15 cellular contexts compared by ENCODE assay signal in genomic region chr2:219219781-219220532, GRCh38. TPM values are rescaled to one million over a fixed set of nuclear protein-coding genes. Genes with fewer than 3 reads are reported as not detected.
DNase-seq lines count a peak whose midpoint lies in the region; ATAC-seq, FAIRE-seq and TF ChIP-seq lines count a peak whose summit lies in the region.
"Had no signal": no experiment of that assay in that cellular context is flagged by ENCODE, and none has a peak within 500 bp of the region (broad histone marks: within the 10 kb centered on the region; RNA-seq: fewer than 3 reads in every experiment).

No MANE protein-coding gene starts in this region.

- H3K9me3 ChIP-seq in HUES6 (ENCODE audit: control insufficient read depth, insufficient read depth, low read depth, low read length) (no peaks in the 10 kb centered on the region), neural progenitor cell (ENCODE audit: low read depth) (no peaks in the 10 kb centered on the region)
- H3K9me3 ChIP-seq: BE2C had no signal

- H3K4me1 ChIP-seq in HUES6 (ENCODE audit: control insufficient read depth, insufficient read depth, low read length) (peaks cover 18% of the 10 kb centered on the region), neural progenitor cell (peaks cover 4% of the 10 kb centered on the region)

- H3K27ac Mint-ChIP-seq in endothelial cell (ENCODE audit: unreplicated experiment): peak overlapping the region; percentile 64
- H3K27ac Mint-ChIP-seq in neural progenitor cell: no peak overlapping the region

- H3K36me3 ChIP-seq in HUES6 (ENCODE audit: control insufficient read depth, insufficient read depth, low read length) (peaks cover 59% of the 10 kb centered on the region), neural progenitor cell (no peaks in the 10 kb centered on the region)

- H3K36me3 Mint-ChIP-seq in endothelial cell (ENCODE audit: low read depth, unreplicated experiment) (peaks cover 28% of the 10 kb centered on the region), neural progenitor cell (peaks cover 20% of the 10 kb centered on the region)
- H3K36me3 Mint-ChIP-seq: IgD-negative memory B cell had no signal

- H3K27me3 ChIP-seq in HUES6 (ENCODE audit: control insufficient read depth, insufficient read depth, low read length): no peaks in the 10 kb centered on the region
- no peaks in the 10 kb centered on the region for H3K27me3 ChIP-seq in neural progenitor cell
- H3K27me3 ChIP-seq: BE2C had no signal

- H3K27ac ChIP-seq in C4-2B (peak overlapping the region; percentile 94), HUES6 (ENCODE audit: low read depth, low read length) (no peak overlapping the region), neural progenitor cell (no peak overlapping the region)

- H3K4me2 ChIP-seq in neural progenitor cell: no peak overlapping the region

- TF ChIP-seq CTCF in C4-2B (conservative IDR thresholded peaks at IDR 0.05): no peak
- TF ChIP-seq CTCF in endothelial cell (IDR thresholded peaks at IDR 0.05; ENCODE audit: unreplicated experiment): no peak
- no peak for TF ChIP-seq CTCF in neural progenitor cell (IDR thresholded peaks at IDR 0.05)

- ATAC-seq in GM21526 (IDR thresholded peaks at IDR 0.05; ENCODE audit: low FRiP score, unreplicated experiment): no peak
- ATAC-seq in HG03571 (IDR thresholded peaks at IDR 0.05; ENCODE audit: unreplicated experiment): no peak

- peaks cover 14% of the 10 kb centered on the region for H3K4me1 Mint-ChIP-seq in endothelial cell (ENCODE audit: unreplicated experiment)
- H3K4me1 Mint-ChIP-seq in neural progenitor cell: peaks cover 19% of the 10 kb centered on the region

- H3K9ac ChIP-seq in HUES6 (ENCODE audit: low read length) (peak overlapping the region; percentile 86), neural progenitor cell (no peak overlapping the region)

- FAIRE-seq in frontal cortex (lab: Jason Lieb, UNC): no peak

- H3K9me3 Mint-ChIP-seq in endothelial cell (ENCODE audit: unreplicated experiment): no peaks in the 10 kb centered on the region
- no peaks in the 10 kb centered on the region for H3K9me3 Mint-ChIP-seq in neural progenitor cell
- H3K9me3 Mint-ChIP-seq: IgD-negative memory B cell had no signal

- peaks cover 9% of the 10 kb centered on the region for H3K27me3 Mint-ChIP-seq in endothelial cell (ENCODE audit: unreplicated experiment)
- peaks cover 14% of the 10 kb centered on the region for H3K27me3 Mint-ChIP-seq in neural progenitor cell (ENCODE audit: insufficient read depth, low read depth)
- H3K27me3 Mint-ChIP-seq: IgD-negative memory B cell had no signal

- H4K20me1 ChIP-seq in neural progenitor cell (ENCODE audit: low read depth): peaks cover 10% of the 10 kb centered on the region

- H3F3A ChIP-seq in neural progenitor cell (ENCODE audit: low read depth): peaks cover 27% of the 10 kb centered on the region

- H3K4me3 ChIP-seq in HUES6 (ENCODE audit: low read depth, low read length) (no peak overlapping the region), neural progenitor cell (no peak overlapping the region)

- no peak overlapping the region for H2AFZ ChIP-seq in neural progenitor cell (replicated peaks)

- H3K4me3 Mint-ChIP-seq in endothelial cell (ENCODE audit: unreplicated experiment) (peak overlapping the region; percentile 74), neural progenitor cell (peak overlapping the region; percentile 75)

- no peak for DNase-seq in endothelial cell (ENCODE audit: low spot score)
- no peak for DNase-seq in neural progenitor cell (ENCODE audit: low spot score)
- no peak for DNase-seq in frontal cortex (ENCODE audit: low spot score in 2 of 2)
- DNase-seq in DMS 273 (lab: John Stamatoyannopoulos, UW; ENCODE audit: unreplicated experiment): no peak
- DNase-seq: activated T-cell treated with anti-CD3 and anti-CD28 coated beads for 4 hours; aorta; BE2C; dermis blood vessel endothelial cell; EL; stimulated activated CD4-positive, alpha-beta T cell treated with anti-CD3 and anti-CD28 coated beads, Interleukin-1b, Interleukin-23, amount 100 ng/mL, for 48 hours had no signal

- H3K79me2 ChIP-seq in neural progenitor cell (ENCODE audit: low read depth): no peaks in the 10 kb centered on the region

RNA-seq across cellular contexts. Expression of gene ABCB6, which starts 1.2 kb away (rescaled TPM):
- total RNA-seq in endothelial cell (ENCODE audit: unreplicated experiment) (11.4 TPM), neural progenitor cell (ENCODE audit: low replicate concordance) (14.0 and 14.3 TPM in 2 replicates), frontal cortex (28.1 TPM)

RNA-seq across cellular contexts. Expression of gene ATG9A, which starts 9.5 kb away (rescaled TPM):
- 48.5 TPM for total RNA-seq in endothelial cell (ENCODE audit: unreplicated experiment)
- 32.7 and 40.3 TPM in 2 replicates for total RNA-seq in neural progenitor cell (ENCODE audit: low replicate concordance)
- total RNA-seq in frontal cortex: 19.6 TPM

RNA-seq across cellular contexts. Expression of gene ANKZF1, which starts 9.6 kb away (rescaled TPM):
- total RNA-seq in endothelial cell (ENCODE audit: unreplicated experiment): 43.8 TPM
- total RNA-seq in neural progenitor cell (ENCODE audit: low replicate concordance): 65.9 and 76.3 TPM in 2 replicates
- 34.2 TPM for total RNA-seq in frontal cortex

RNA-seq across cellular contexts. Expression of gene ZFAND2B, which starts 13.4 kb away (rescaled TPM):
- 39.7 TPM for total RNA-seq in endothelial cell (ENCODE audit: unreplicated experiment)
- 13.6 and 23.8 TPM in 2 replicates for total RNA-seq in neural progenitor cell (ENCODE audit: low replicate concordance)
- 10.2 TPM for total RNA-seq in frontal cortex

RNA-seq across cellular contexts. Expression of gene GLB1L, which starts 25.3 kb away (rescaled TPM):
- 7.3 TPM for total RNA-seq in endothelial cell (ENCODE audit: unreplicated experiment)
- total RNA-seq in neural progenitor cell (ENCODE audit: low replicate concordance): 7.2 and 14.7 TPM in 2 replicates
- total RNA-seq in frontal cortex: 4.9 TPM
